Comparison of ENCODE assay signal across 36 cellular contexts in genomic region chr7:15166620-15167019, GRCh38.
"Had no signal": no experiment of that assay in that cellular context is flagged by ENCODE, and none has a peak within 500 bp of the region (broad histone marks: within the 10 kb centered on the region; RNA-seq: fewer than 3 reads in every experiment).

No MANE protein-coding gene starts in this region.

- H3K27ac Mint-ChIP-seq: activated naive CD4-positive, alpha-beta T cell treated with anti-CD3 and anti-CD28 coated beads for 36 hours; activated naive CD4-positive, alpha-beta T cell treated with anti-CD3 and anti-CD28 coated beads, Interleukin-2, amount 10 ng/mL, durations not matched to agents 7 days and 5 days; activated naive CD4-positive, alpha-beta T cell treated with anti-CD3 and anti-CD28 coated beads, Interleukin-2, amount 50 U/mL, for 24 hours; activated naive CD4-positive, alpha-beta T cell treated with anti-CD3 and anti-CD28 coated beads, Interleukin-2, amount 50 U/mL, for 72 hours; activated naive CD8-positive, alpha-beta T cell; activated naive CD8-positive, alpha-beta T cell treated with anti-CD3 and anti-CD28 coated beads for 36 hours; activated naive CD8-positive, alpha-beta T cell treated with anti-CD3 and anti-CD28 coated beads, Interleukin-2, amount 10 ng/mL, durations not matched to agents 7 days and 5 days; activated naive CD8-positive, alpha-beta T cell treated with anti-CD3 and anti-CD28 coated beads, Interleukin-2, amount 50 U/mL, for 24 hours; activated T-cell treated with anti-CD3 and anti-CD28 coated beads, Interleukin-2, amount 50 U/mL, for 24 hours; activated T-helper 17 cell treated with anti-CD3 and anti-CD28 coated beads, Interleukin-2, amount 50 U/mL, for 72 hours; activated T-helper 2 cell treated with anti-CD3 and anti-CD28 coated beads, Interferon-gamma antibody, Interleukin-2, Interleukin-4, amounts not matched to agents 10 μg/mL and 5 μg/mL and 100 μg/mL, durations not matched to agents 14 hours and 24 hours and 36 hours; brain had no signal

- H3K36me3 Mint-ChIP-seq: activated naive CD4-positive, alpha-beta T cell treated with anti-CD3 and anti-CD28 coated beads, Interleukin-2, amount 10 ng/mL, durations not matched to agents 7 days and 5 days; activated naive CD4-positive, alpha-beta T cell treated with anti-CD3 and anti-CD28 coated beads, Interleukin-2, amount 50 U/mL, for 24 hours; activated naive CD4-positive, alpha-beta T cell treated with anti-CD3 and anti-CD28 coated beads, Interleukin-2, amount 50 U/mL, for 72 hours; activated naive CD8-positive, alpha-beta T cell; activated naive CD8-positive, alpha-beta T cell treated with anti-CD3 and anti-CD28 coated beads for 36 hours; activated naive CD8-positive, alpha-beta T cell treated with anti-CD3 and anti-CD28 coated beads, Interleukin-2, amount 10 ng/mL, durations not matched to agents 7 days and 5 days; brain had no signal

- H3K27ac ChIP-seq: adrenal gland, ascending aorta, body of pancreas, brain microvascular endothelial cell, breast epithelium, cardiac muscle cell had no signal

- DNase-seq: activated effector memory CD4-positive, alpha-beta T cell treated with anti-CD3 and anti-CD28 coated beads, Interleukin-2, amount 50 U/mL, for 16 hours; activated effector memory CD4-positive, alpha-beta T cell treated with Interleukin-2 at 50 U/mL for 16 hours; activated gamma-delta T cell; activated gamma-delta T cell treated with Interleukin-2 at 50 U/mL for 16 hours; activated naive CD4-positive, alpha-beta T cell; activated naive CD4-positive, alpha-beta T cell treated with anti-CD3 and anti-CD28 coated beads for 36 hours; activated naive CD4-positive, alpha-beta T cell treated with anti-CD3 and anti-CD28 coated beads, Interleukin-2, amount 10 ng/mL, durations not matched to agents 7 days and 5 days; activated naive CD4-positive, alpha-beta T cell treated with anti-CD3 and anti-CD28 coated beads, Interleukin-2, amount 50 U/mL, for 16 hours; activated naive CD4-positive, alpha-beta T cell treated with Interleukin-2 at 50 U/mL for 16 hours; activated naive CD8-positive, alpha-beta T cell treated with anti-CD3 and anti-CD28 coated beads for 36 hours; activated naive CD8-positive, alpha-beta T cell treated with anti-CD3 and anti-CD28 coated beads, Interleukin-2, amount 10 ng/mL, durations not matched to agents 7 days and 5 days; activated naive CD8-positive, alpha-beta T cell treated with anti-CD3 and anti-CD28 coated beads, Interleukin-2, amount 50 U/mL, for 24 hours; activated T-cell treated with anti-CD3 and anti-CD28 coated beads, Interleukin-2, amount 50 U/mL, for 24 hours; activated T-cell treated with anti-CD3 and anti-CD28 coated beads, Interleukin-2, amount 50 U/mL, for 4 hours; activated T-cell treated with anti-CD3 and anti-CD28 coated beads, Interleukin-2, amount 50 U/mL, for 48 hours; adrenal gland; amniotic stem cell; amygdala; anterior cingulate cortex; aorta; body of pancreas; brain microvascular endothelial cell; caudate nucleus; central memory CD4-positive, alpha-beta T cell; cerebellar nuclear complex had no signal

- H3K36me3 ChIP-seq: adrenal gland, ascending aorta, brain microvascular endothelial cell, cardiac muscle cell had no signal

- H3K4me3 ChIP-seq: adrenal gland, ascending aorta, body of pancreas, breast epithelium, cardiac muscle cell had no signal

- H3K4me1 Mint-ChIP-seq: activated naive CD4-positive, alpha-beta T cell treated with anti-CD3 and anti-CD28 coated beads, Interleukin-2, amount 10 ng/mL, durations not matched to agents 7 days and 5 days; activated naive CD4-positive, alpha-beta T cell treated with anti-CD3 and anti-CD28 coated beads, Interleukin-2, amount 50 U/mL, for 24 hours; activated naive CD8-positive, alpha-beta T cell treated with anti-CD3 and anti-CD28 coated beads for 36 hours; activated naive CD8-positive, alpha-beta T cell treated with anti-CD3 and anti-CD28 coated beads, Interleukin-2, amount 10 ng/mL, durations not matched to agents 7 days and 5 days; activated naive CD8-positive, alpha-beta T cell treated with anti-CD3 and anti-CD28 coated beads, Interleukin-2, amount 50 U/mL, for 24 hours; activated T-helper 17 cell treated with anti-CD3 and anti-CD28 coated beads, Interleukin-2, amount 50 U/mL, for 72 hours; brain; central memory CD8-positive, alpha-beta T cell had no signal

- H3K4me1 ChIP-seq: adrenal gland, ascending aorta, body of pancreas, breast epithelium had no signal

- H3K27me3 ChIP-seq: adrenal gland, ascending aorta, body of pancreas, brain microvascular endothelial cell, breast epithelium, cardiac muscle cell had no signal

- H3K27me3 Mint-ChIP-seq: activated naive CD4-positive, alpha-beta T cell treated with anti-CD3 and anti-CD28 coated beads, Interleukin-2, amount 10 ng/mL, durations not matched to agents 7 days and 5 days; activated naive CD8-positive, alpha-beta T cell; activated naive CD8-positive, alpha-beta T cell treated with anti-CD3 and anti-CD28 coated beads for 36 hours; activated naive CD8-positive, alpha-beta T cell treated with anti-CD3 and anti-CD28 coated beads, Interleukin-2, amount 10 ng/mL, durations not matched to agents 7 days and 5 days; activated naive CD8-positive, alpha-beta T cell treated with anti-CD3 and anti-CD28 coated beads, Interleukin-2, amount 50 U/mL, for 24 hours; activated T-cell treated with anti-CD3 and anti-CD28 coated beads, Interleukin-2, amount 50 U/mL, for 24 hours; activated T-helper 17 cell treated with anti-CD3 and anti-CD28 coated beads, Interleukin-2, amount 50 U/mL, for 72 hours; brain; central memory CD8-positive, alpha-beta T cell had no signal

- ATAC-seq: activated naive CD4-positive, alpha-beta T cell treated with anti-CD3 and anti-CD28 coated beads, Interleukin-2, amount 50 U/mL, for 72 hours; activated naive CD8-positive, alpha-beta T cell treated with anti-CD3 and anti-CD28 coated beads, Interleukin-2, amount 50 U/mL, for 24 hours; activated T-cell treated with anti-CD3 and anti-CD28 coated beads, Interleukin-2, amount 50 U/mL, for 4 hours; activated T-helper 17 cell treated with anti-CD3 and anti-CD28 coated beads, Interleukin-2, amount 50 U/mL, for 72 hours; body of pancreas had no signal

- H3K9me3 Mint-ChIP-seq: activated naive CD4-positive, alpha-beta T cell treated with anti-CD3 and anti-CD28 coated beads, Interleukin-2, amount 50 U/mL, for 24 hours; activated T-helper 1 cell treated with anti-CD3 and anti-CD28 coated beads, Interleukin-12 subunit alpha, Interleukin-12 subunit beta, Interleukin-2, Interleukin-4 antibody, amounts not matched to agents 30 ng/mL and 10 ng/mL and 1 ng/mL, durations not matched to agents 14 hours and 24 hours and 36 hours had no signal

- H3K9me3 ChIP-seq: adrenal gland, ascending aorta, body of pancreas, breast epithelium had no signal

- H3K4me3 Mint-ChIP-seq: activated naive CD4-positive, alpha-beta T cell treated with anti-CD3 and anti-CD28 coated beads for 36 hours; activated naive CD4-positive, alpha-beta T cell treated with anti-CD3 and anti-CD28 coated beads, Interleukin-2, amount 10 ng/mL, durations not matched to agents 7 days and 5 days; activated naive CD4-positive, alpha-beta T cell treated with anti-CD3 and anti-CD28 coated beads, Interleukin-2, amount 50 U/mL, for 24 hours; activated naive CD8-positive, alpha-beta T cell; activated naive CD8-positive, alpha-beta T cell treated with anti-CD3 and anti-CD28 coated beads for 36 hours; activated naive CD8-positive, alpha-beta T cell treated with anti-CD3 and anti-CD28 coated beads, Interleukin-2, amount 10 ng/mL, durations not matched to agents 7 days and 5 days; activated naive CD8-positive, alpha-beta T cell treated with anti-CD3 and anti-CD28 coated beads, Interleukin-2, amount 50 U/mL, for 24 hours; activated T-cell treated with anti-CD3 and anti-CD28 coated beads, Interleukin-2, amount 50 U/mL, for 24 hours; activated T-cell treated with anti-CD3 and anti-CD28 coated beads, Interleukin-2, amount 50 U/mL, for 4 hours; activated T-helper 1 cell treated with anti-CD3 and anti-CD28 coated beads, Interleukin-12 subunit alpha, Interleukin-12 subunit beta, Interleukin-2, Interleukin-4 antibody, amounts not matched to agents 30 ng/mL and 10 ng/mL and 1 ng/mL, durations not matched to agents 14 hours and 24 hours and 36 hours; activated T-helper 17 cell treated with anti-CD3 and anti-CD28 coated beads, Interleukin-2, amount 50 U/mL, for 72 hours; brain; central memory CD8-positive, alpha-beta T cell had no signal
